Comparison of ENCODE assay signal across 10 cellular contexts in genomic region chr1:160438320-160438918, GRCh38. TPM values are rescaled to one million over a fixed set of nuclear protein-coding genes. Genes with fewer than 3 reads are reported as not detected.
DNase-seq lines count a peak whose midpoint lies in the region; ATAC-seq and TF ChIP-seq lines count a peak whose summit lies in the region.
"Had no signal": no experiment of that assay in that cellular context is flagged by ENCODE, and none has a peak within 500 bp of the region (broad histone marks: within the 10 kb centered on the region; RNA-seq: fewer than 3 reads in every experiment).

No MANE protein-coding gene starts in this region.

- peaks cover 34% of the 10 kb centered on the region for H3K4me1 ChIP-seq in CD4-positive, alpha-beta memory T cell (ENCODE audit: insufficient read depth, low read length)
- H3K4me1 ChIP-seq in GM23338 (ENCODE audit: insufficient read depth) (no peaks in the 10 kb centered on the region), mucosa of descending colon (ENCODE audit: low read depth) (no peaks in the 10 kb centered on the region)

- POLR2A ChIA-PET in CD4-positive, alpha-beta memory T cell (lab: Charles Lee; ENCODE audit: partially characterized antibody), result interaction anchor here (0.8 to 1.6 kb wide), 8 partner anchors 8 to 140 kb away, joined by 3 to 9 read pairs (median 4); no protein-coding TSS in a partner anchor
- POLR2A ChIA-PET in activated B cell treated with CpG ODN at 0.5 μM for 24 hours (lab: Charles Lee), result interaction anchor here (1.1 to 1.2 kb wide), 2 partner anchors 13 to 16 kb away, joined by 3 to 5 read pairs; no protein-coding TSS in a partner anchor

- peaks cover 0 to 17% (median 3%) of the 10 kb centered on the region in 8 donors for H3K9me3 Mint-ChIP-seq in CD4-positive, alpha-beta memory T cell
- H3K9me3 Mint-ChIP-seq in GM23338 (no peaks in the 10 kb centered on the region; the same call in 2 of the 3 replicates), activated B cell treated with CpG ODN at 0.5 μM for 24 hours (peaks cover 10% of the 10 kb centered on the region)

- peak overlapping the region; percentile 31 to 62 for H3K4me3 ChIP-seq in CD4-positive, alpha-beta memory T cell (ENCODE audit: low read length in 2 of 2)
- H3K4me3 ChIP-seq in GM23338 (no peak overlapping the region), mucosa of descending colon (no peak overlapping the region)

- DNase-seq in CD4-positive, alpha-beta memory T cell, result no peak
- no peak for DNase-seq in GM23338 (ENCODE audit: low spot score)
- DNase-seq in activated B cell treated with CpG ODN at 0.5 μM for 24 hours, result no peak
- no peak for DNase-seq in mucosa of descending colon
- no peak for DNase-seq in NCI-H774 (lab: John Stamatoyannopoulos, UW)
- no peak for DNase-seq in GM19238 (ENCODE audit: insufficient read length, low spot score)
- DNase-seq in foreskin melanocyte, result no peak
- DNase-seq: effector CD8-positive, alpha-beta T cell had no signal

- no peaks in the 10 kb centered on the region for H3K79me2 ChIP-seq in GM23338 (replicated peaks; ENCODE audit: insufficient read depth)

- H3K27ac ChIP-seq in CD4-positive, alpha-beta memory T cell (ENCODE audit: low read depth, low read length), result peak overlapping the region; percentile 77
- no peak overlapping the region for H3K27ac ChIP-seq in GM23338 (ENCODE audit: low read depth)

- H4K20me1 ChIP-seq in GM23338 (replicated peaks; ENCODE audit: insufficient read depth), result no peaks in the 10 kb centered on the region

- H3K27me3 Mint-ChIP-seq in CD4-positive, alpha-beta memory T cell, result no peaks in the 10 kb centered on the region
- no peaks in the 10 kb centered on the region for H3K27me3 Mint-ChIP-seq in GM23338 (ENCODE audit: insufficient read depth, low read depth, poor library complexity)
- no peaks in the 10 kb centered on the region for H3K27me3 Mint-ChIP-seq in activated B cell treated with CpG ODN at 0.5 μM for 24 hours
- H3K27me3 Mint-ChIP-seq: progenitor cell of endocrine pancreas had no signal

- ATAC-seq in GM23338 (no peak), activated B cell treated with CpG ODN at 0.5 μM for 24 hours (ENCODE audit: low read depth) (no peak), mucosa of descending colon (peak; percentile 34), GM19035 (IDR thresholded peaks at IDR 0.05; ENCODE audit: unreplicated experiment) (no peak)

- CTCF ChIA-PET in CD4-positive, alpha-beta memory T cell (lab: Charles Lee; ENCODE audit: partially characterized antibody), result interaction anchor here (1.6 kb wide), 1 partner anchor 10 kb away, joined by 6 read pairs; no protein-coding TSS in a partner anchor
- CTCF ChIA-PET in activated B cell treated with CpG ODN at 0.5 μM for 24 hours (lab: Charles Lee), result no interaction called here

- TF ChIP-seq CTCF in GM23338 (conservative IDR thresholded peaks at IDR 0.05; ENCODE audit: low read depth in 2 of 2) (no peak), activated B cell treated with CpG ODN at 0.5 μM for 24 hours (IDR thresholded peaks at IDR 0.05) (no peak), mucosa of descending colon (IDR thresholded peaks at IDR 0.05) (no peak)

- H3K36me3 ChIP-seq in CD4-positive, alpha-beta memory T cell (ENCODE audit: insufficient read depth, low read length), result no peaks in the 10 kb centered on the region
- H3K36me3 ChIP-seq in GM23338 (ENCODE audit: insufficient read depth) (no peaks in the 10 kb centered on the region), mucosa of descending colon (ENCODE audit: low read depth) (no peaks in the 10 kb centered on the region)

- H3K4me2 ChIP-seq in GM23338, result no peak overlapping the region

- H3K9me2 ChIP-seq in GM23338 (ENCODE audit: insufficient read depth), result no peaks in the 10 kb centered on the region; the same call in 1 of the 2 replicates

- no peaks in the 10 kb centered on the region for H3F3A ChIP-seq in GM23338 (replicated peaks; ENCODE audit: low read depth)

- H3K4me3 Mint-ChIP-seq in CD4-positive, alpha-beta memory T cell, result peak overlapping the region; percentile 86 to 91 (median 88)
- H3K4me3 Mint-ChIP-seq in GM23338, result no peak overlapping the region
- H3K4me3 Mint-ChIP-seq in activated B cell treated with CpG ODN at 0.5 μM for 24 hours, result peak overlapping the region; percentile 73

- intact Hi-C loops in CD4-positive, alpha-beta memory T cell (cut with micrococcal nuclease), result loop anchor here (2.0 kb wide), 1 partner anchor 24 kb away; no protein-coding TSS in a partner anchor
- intact Hi-C loops in activated B cell treated with CpG ODN at 0.5 μM for 24 hours (cut with micrococcal nuclease) (no loop called here), mucosa of descending colon (cut with DNase I, micrococcal nuclease) (no loop called here)

- H3K4me1 Mint-ChIP-seq in CD4-positive, alpha-beta memory T cell, result peaks cover 32 to 56% (median 43%) of the 10 kb centered on the region in 4 donors
- H3K4me1 Mint-ChIP-seq in GM23338 (peaks cover 6% of the 10 kb centered on the region; the same call in 2 of the 3 replicates), activated B cell treated with CpG ODN at 0.5 μM for 24 hours (peaks cover 68% of the 10 kb centered on the region)

- H2AFZ ChIP-seq in GM23338, result peak overlapping the region; percentile 80; the same call in 1 of the 2 replicates

- H3K27me3 ChIP-seq in CD4-positive, alpha-beta memory T cell (ENCODE audit: insufficient read depth, low read length), result no peaks in the 10 kb centered on the region
- H3K27me3 ChIP-seq in GM23338 (ENCODE audit: insufficient read depth), result no peaks in the 10 kb centered on the region

- H3K27ac Mint-ChIP-seq in CD4-positive, alpha-beta memory T cell, result peak overlapping the region; percentile 82 to 99 (median 98)
- H3K27ac Mint-ChIP-seq in GM23338, result no peak overlapping the region
- H3K27ac Mint-ChIP-seq in activated B cell treated with CpG ODN at 0.5 μM for 24 hours, result peak overlapping the region; percentile 97
- H3K27ac Mint-ChIP-seq: progenitor cell of endocrine pancreas had no signal

- H3K9me3 ChIP-seq in CD4-positive, alpha-beta memory T cell (ENCODE audit: control insufficient read depth in 1 of 2, low read length in 2 of 2), result no peaks in the 10 kb centered on the region
- H3K9me3 ChIP-seq in mucosa of descending colon, result no peaks in the 10 kb centered on the region

- peaks cover 0 to 4% of the 10 kb centered on the region in 2 donors for H3K36me3 Mint-ChIP-seq in CD4-positive, alpha-beta memory T cell
- H3K36me3 Mint-ChIP-seq in GM23338 (ENCODE audit: low read depth) (no peaks in the 10 kb centered on the region), activated B cell treated with CpG ODN at 0.5 μM for 24 hours (ENCODE audit: low read depth) (peaks cover 16% of the 10 kb centered on the region)

TF ChIP-seq in GM23338, 12 proteins besides CTCF, POLR2A, EP300 and RAD21 (continues in another document):
- TF ChIP-seq EZH2 (IDR thresholded peaks at IDR 0.05; ENCODE audit: low read depth, unreplicated experiment), result no peak
- no peak for TF ChIP-seq ZNF114 (CRISPR knock-in tag; IDR thresholded peaks at IDR 0.05)
- TF ChIP-seq EZH2phosphoT487 (IDR thresholded peaks at IDR 0.05; ENCODE audit: unreplicated experiment), result no peak
- TF ChIP-seq, protein P1, sequence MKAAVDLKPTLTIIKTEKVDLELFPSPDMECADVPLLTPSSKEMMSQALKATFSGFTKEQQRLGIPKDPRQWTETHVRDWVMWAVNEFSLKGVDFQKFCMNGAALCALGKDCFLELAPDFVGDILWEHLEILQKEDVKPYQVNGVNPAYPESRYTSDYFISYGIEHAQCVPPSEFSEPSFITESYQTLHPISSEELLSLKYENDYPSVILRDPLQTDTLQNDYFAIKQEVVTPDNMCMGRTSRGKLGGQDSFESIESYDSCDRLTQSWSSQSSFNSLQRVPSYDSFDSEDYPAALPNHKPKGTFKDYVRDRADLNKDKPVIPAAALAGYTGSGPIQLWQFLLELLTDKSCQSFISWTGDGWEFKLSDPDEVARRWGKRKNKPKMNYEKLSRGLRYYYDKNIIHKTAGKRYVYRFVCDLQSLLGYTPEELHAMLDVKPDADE (IDR thresholded peaks at IDR 0.05), result no peak
- no peak for TF ChIP-seq CREB1 (CRISPR knock-in tag; IDR thresholded peaks at IDR 0.05; ENCODE audit: low read depth)
- no peak for TF ChIP-seq ZNF331 (CRISPR knock-in tag; IDR thresholded peaks at IDR 0.05; ENCODE audit: low read depth)
- no peak for TF ChIP-seq NANOG (IDR thresholded peaks at IDR 0.05; ENCODE audit: borderline replicate concordance)

RNA-seq across cellular contexts. Expression of gene VANGL2, which starts 38.1 kb away (rescaled TPM):
- not detected for total RNA-seq in CD4-positive, alpha-beta memory T cell
- not detected for polyA plus RNA-seq in CD4-positive, alpha-beta memory T cell
- total RNA-seq in GM23338 (2014; rRNA removed; shearing (Covaris generic)), result 42.8 and 51.3 TPM in 2 replicates
- polyA plus RNA-seq in GM23338 (2016; fragmentation: Nextera tagmentation; extraction: Ambion mirVana), result 16.8 and 17.7 TPM in 2 replicates
- 4.1 and 5.5 TPM in 2 replicates for total RNA-seq in activated B cell treated with CpG ODN at 0.5 μM for 24 hours
- total RNA-seq in mucosa of descending colon, result 1 to 10 TPM; 5.2 to 8.9 (median 8.7) TPM

Comparison
In these comparisons a context has a peak if more than half of its experiments do, and no peak if none do; other contexts are left out.
1. H3K4me3 ChIP-seq: peak in CD4-positive, alpha-beta memory T cell (2 of 2); none in GM23338 (single experiment) and mucosa of descending colon (single experiment).